ENCODE assay signal across 9 cellular contexts in the genomic region with DNA sequence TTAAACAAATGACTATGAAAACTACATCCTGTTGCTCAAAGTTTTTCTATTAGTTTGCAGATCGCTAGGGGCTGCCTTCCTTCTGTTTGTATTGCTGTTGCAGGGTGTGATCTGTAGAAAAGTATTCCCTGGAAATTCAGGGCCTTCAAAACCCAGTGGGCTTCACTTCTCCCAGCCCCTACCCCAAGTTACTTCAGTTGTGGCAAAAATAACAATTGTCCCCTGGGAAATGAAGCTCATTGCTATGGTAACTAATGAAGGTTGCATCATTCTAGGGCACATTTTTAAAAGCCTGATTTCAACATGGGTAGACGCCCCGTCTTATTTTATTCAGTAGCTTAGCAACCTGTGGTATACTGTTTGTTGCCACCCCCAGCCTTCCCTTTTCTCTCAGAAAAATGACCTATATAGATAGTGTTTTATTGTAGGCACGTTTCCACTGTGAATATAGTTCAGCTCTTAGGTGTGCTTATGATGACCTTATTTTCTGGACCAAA.
A peak's percentile ranks its signal among the peaks of the same experiment; 100 is the strongest.
DNase-seq lines count a peak whose midpoint lies in the region; ATAC-seq, FAIRE-seq and TF ChIP-seq lines count a peak whose summit lies in the region.
"Had no signal": no experiment of that assay in that cellular context is flagged by ENCODE, and none has a peak within 500 bp of the region (broad histone marks: within the 10 kb centered on the region; RNA-seq: fewer than 3 reads in every experiment).

No MANE protein-coding gene starts in this region.

- peaks cover 51% of the 10 kb centered on the region for H3K4me1 Mint-ChIP-seq in GM23338

- POLR2A ChIA-PET in endothelial cell of umbilical vein (lab: Charles Lee), result interaction anchor here (0.6 kb wide), 1 partner anchor 402 kb away, joined by 3 read pairs; no protein-coding TSS in a partner anchor

- H2AFZ ChIP-seq in GM23338 (no peak overlapping the region), endothelial cell of umbilical vein (ENCODE audit: low read depth, low read length) (no peak overlapping the region)

- peaks cover 3% of the 10 kb centered on the region for H3K27me3 Mint-ChIP-seq in GM23338 (ENCODE audit: insufficient read depth, low read depth, poor library complexity)

- H3K79me2 ChIP-seq in GM23338 (replicated peaks; ENCODE audit: insufficient read depth) (peaks cover 91% of the 10 kb centered on the region), endothelial cell of umbilical vein (ENCODE audit: control insufficient read depth, insufficient read depth, low read length) (no peaks in the 10 kb centered on the region)

- no peak for ATAC-seq in GM23338
- peak; percentile 50 to 77 (median 63) for ATAC-seq in pancreas
- ATAC-seq: foreskin keratinocyte had no signal

- H3K9me3 ChIP-seq in endothelial cell of umbilical vein (replicated peaks; ENCODE audit: control insufficient read depth, insufficient read depth, low read length) (no peaks in the 10 kb centered on the region), pancreas (no peaks in the 10 kb centered on the region), prostate gland (no peaks in the 10 kb centered on the region)

- no TSS peak for BruUV-seq in endothelial cell of umbilical vein (replicated peaks; lab: Mats Ljungman, UMichigan)

- no peak for TF ChIP-seq POLR2A in endothelial cell of umbilical vein (IDR thresholded peaks at IDR 0.05; ENCODE audit: low read depth, low read length)
- TF ChIP-seq POLR2A in prostate gland (IDR thresholded peaks at IDR 0.05), result no peak

- no peaks in the 10 kb centered on the region for H3K9me2 ChIP-seq in GM23338 (ENCODE audit: insufficient read depth)

- dilution Hi-C loops in endothelial cell of umbilical vein (cut with MboI; ENCODE audit: extremely low pct_ligation_motif_present, low sequenced_read_pairs), result no loop called here

- WGBS in pancreas, 2 donors, result 37 to 38% methylated on average over 4 of the region's 4 CpGs
- WGBS in prostate gland, result 48% methylated on average over 4 of the region's 4 CpGs

- H3K27ac Mint-ChIP-seq in GM23338, result peak overlapping the region; percentile 93

- no peaks in the 10 kb centered on the region; the same call in 2 of the 3 replicates for H3K9me3 Mint-ChIP-seq in GM23338

- H3K27ac ChIP-seq in GM23338 (ENCODE audit: low read depth), result peak overlapping the region; percentile 91
- H3K27ac ChIP-seq in endothelial cell of umbilical vein (ENCODE audit: insufficient read depth, low read depth, low read length), result peak overlapping the region; percentile 87
- peak overlapping the region in 2 of 4 donors; percentile 11 to 46 for H3K27ac ChIP-seq in pancreas
- no peak overlapping the region for H3K27ac ChIP-seq in prostate gland
- H3K27ac ChIP-seq: foreskin keratinocyte had no signal

- FAIRE-seq in endothelial cell of umbilical vein (lab: Jason Lieb, UNC), result peak; percentile 54
- FAIRE-seq in pancreas (lab: Jason Lieb, UNC), result no peak

- CTCF ChIA-PET in endothelial cell of umbilical vein (lab: Charles Lee), result interaction anchor here (0.9 to 1.3 kb wide), 4 partner anchors 24 to 87 kb away, joined by 3 read pairs; no protein-coding TSS in a partner anchor

- H3K4me2 ChIP-seq in GM23338, result peak overlapping the region; percentile 59
- no peak overlapping the region for H3K4me2 ChIP-seq in endothelial cell of umbilical vein (ENCODE audit: insufficient read depth, low read length)

- H3K9me1 ChIP-seq in endothelial cell of umbilical vein (replicated peaks; ENCODE audit: control insufficient read depth, extremely low read depth, insufficient read depth, low read length), result no peaks in the 10 kb centered on the region

- H3K9ac ChIP-seq in endothelial cell of umbilical vein (replicated peaks; ENCODE audit: extremely low read depth, insufficient read depth, low read length), result no peak overlapping the region

- H3K36me3 ChIP-seq in GM23338 (ENCODE audit: insufficient read depth) (no peaks in the 10 kb centered on the region), endothelial cell of umbilical vein (ENCODE audit: control insufficient read depth in 2 of 2, extremely low read depth in 1 of 2, insufficient read depth in 2 of 2, low read length in 2 of 2) (no peaks in the 10 kb centered on the region), pancreas (no peaks in the 10 kb centered on the region), prostate gland (no peaks in the 10 kb centered on the region)

- no peaks in the 10 kb centered on the region for H3K27me3 ChIP-seq in GM23338 (ENCODE audit: insufficient read depth)
- no peaks in the 10 kb centered on the region for H3K27me3 ChIP-seq in endothelial cell of umbilical vein (ENCODE audit: control insufficient read depth in 2 of 2, insufficient read depth in 2 of 2, low read length in 2 of 2)
- no peaks in the 10 kb centered on the region for H3K27me3 ChIP-seq in pancreas
- no peaks in the 10 kb centered on the region for H3K27me3 ChIP-seq in prostate gland (replicated peaks; ENCODE audit: insufficient read depth)
- H3K27me3 ChIP-seq: foreskin keratinocyte had no signal

- peaks cover 9% of the 10 kb centered on the region; the same call in 2 of the 3 replicates for H3K36me3 Mint-ChIP-seq in GM23338 (ENCODE audit: low read depth)

- DNase-seq in AG10803 (ENCODE audit: low read depth) (peak; percentile 91), GM23338 (ENCODE audit: low spot score) (peak; percentile 65), SKM-1 treated with dmso at 0.1 percent for 144 hours (lab: John Stamatoyannopoulos, UW; ENCODE audit: unreplicated experiment) (peak; percentile 91), endothelial cell of umbilical vein (ENCODE audit: low read depth, low spot score) (no peak), pancreas (no peak), NCI-H526 (lab: John Stamatoyannopoulos, UW) (no peak), SHP77 (lab: John Stamatoyannopoulos, UW) (no peak), prostate gland (ENCODE audit: low spot score) (no peak)

- intact Hi-C loops in endothelial cell of umbilical vein (cut with micrococcal nuclease), result loop anchor here (2.0 kb wide), 1 partner anchor 28 kb away; no protein-coding TSS in a partner anchor
- intact Hi-C loops in pancreas (cut with DNase I), result no loop called here
- intact Hi-C loops in prostate gland (cut with DNase I), result no loop called here

- no peak overlapping the region for H3K4me3 ChIP-seq in AG10803 (ENCODE audit: low read length)
- peak overlapping the region; percentile 24; the same call in 1 of the 2 replicates for H3K4me3 ChIP-seq in GM23338
- H3K4me3 ChIP-seq in endothelial cell of umbilical vein (replicated peaks in 1 of 3; ENCODE audit: insufficient read depth in 1 of 3, low read depth in 1 of 3, low read length in 3 of 3), result no peak overlapping the region
- H3K4me3 ChIP-seq in pancreas, result no peak overlapping the region
- H3K4me3 ChIP-seq in prostate gland, result no peak overlapping the region

- H4K20me1 ChIP-seq in GM23338 (replicated peaks; ENCODE audit: insufficient read depth) (no peaks in the 10 kb centered on the region), endothelial cell of umbilical vein (replicated peaks; ENCODE audit: control insufficient read depth, extremely low read depth, insufficient read depth, low read length) (no peaks in the 10 kb centered on the region)

- peaks cover 45% of the 10 kb centered on the region for H3K4me1 ChIP-seq in GM23338 (ENCODE audit: insufficient read depth)
- H3K4me1 ChIP-seq in endothelial cell of umbilical vein (ENCODE audit: control insufficient read depth, extremely low read depth, insufficient read depth, low read length), result peaks cover 28% of the 10 kb centered on the region
- H3K4me1 ChIP-seq in pancreas, result peaks cover 16 to 35% (median 20%) of the 10 kb centered on the region in 3 donors
- no peaks in the 10 kb centered on the region for H3K4me1 ChIP-seq in prostate gland (replicated peaks)

- H3F3A ChIP-seq in GM23338 (replicated peaks; ENCODE audit: low read depth), result no peaks in the 10 kb centered on the region

- peak; percentile 18; the same call in 1 of the 2 replicates for TF ChIP-seq CTCF in AG10803 (conservative IDR thresholded peaks at IDR 0.05; ENCODE audit: low read length)
- TF ChIP-seq CTCF in GM23338 (conservative IDR thresholded peaks at IDR 0.05; ENCODE audit: low read depth in 2 of 2), result no peak
- no peak for TF ChIP-seq CTCF in endothelial cell of umbilical vein (IDR thresholded peaks at IDR 0.05; ENCODE audit: extremely low read depth in 1 of 2, insufficient read depth in 1 of 2, low read depth in 1 of 2, low read length in 2 of 2)
- no peak for TF ChIP-seq CTCF in pancreas (IDR thresholded peaks at IDR 0.05)
- no peak for TF ChIP-seq CTCF in prostate gland (IDR thresholded peaks at IDR 0.05)

- H3K4me3 Mint-ChIP-seq in GM23338, result peak overlapping the region; percentile 8

TF ChIP-seq in GM23338, 12 proteins besides CTCF, POLR2A, EP300 and RAD21:
- TF ChIP-seq ZNF114 (CRISPR knock-in tag; IDR thresholded peaks at IDR 0.05), result no peak
- no peak for TF ChIP-seq STAT1 (IDR thresholded peaks at IDR 0.05; ENCODE audit: unreplicated experiment)
- 0 out of 2 replicates have a peak, but pooled peaks have one; percentile 13 for TF ChIP-seq NANOG (IDR thresholded peaks at IDR 0.05; ENCODE audit: borderline replicate concordance)

TF ChIP-seq in endothelial cell of umbilical vein, 7 proteins besides CTCF, POLR2A, EP300 and RAD21:
- TF ChIP-seq JUN (IDR thresholded peaks at IDR 0.05; ENCODE audit: borderline replicate concordance, insufficient read depth, insufficient read length, low read depth) (no peak), FOS (IDR thresholded peaks at IDR 0.05; ENCODE audit: borderline replicate concordance, insufficient read depth, low read length) (no peak), EZH2 (IDR thresholded peaks at IDR 0.05; ENCODE audit: borderline replicate concordance, low read depth, low read length, severe bottlenecking) (no peak), MYC (IDR thresholded peaks at IDR 0.05; ENCODE audit: low read depth, low read length) (no peak), GATA2 (IDR thresholded peaks at IDR 0.05; ENCODE audit: insufficient read depth, insufficient read length, low read depth, low read length) (no peak), POLR2AphosphoS5 (IDR thresholded peaks at IDR 0.05; ENCODE audit: insufficient read depth, low read depth, low read length) (no peak)
- TF ChIP-seq, protein P1, sequence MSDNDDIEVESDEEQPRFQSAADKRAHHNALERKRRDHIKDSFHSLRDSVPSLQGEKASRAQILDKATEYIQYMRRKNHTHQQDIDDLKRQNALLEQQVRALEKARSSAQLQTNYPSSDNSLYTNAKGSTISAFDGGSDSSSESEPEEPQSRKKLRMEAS (IDR thresholded peaks at IDR 0.05; ENCODE audit: insufficient read depth, insufficient read length), result no peak

Comparison
In these comparisons a context has a peak if more than half of its experiments do, and no peak if none do; other contexts are left out.
1. DNase-seq: peak in AG10803 (single experiment), GM23338 (single experiment) and SKM-1 treated with dmso at 0.1 percent for 144 hours (single experiment); none in endothelial cell of umbilical vein (single experiment), pancreas (0 of 6), NCI-H526 (0 of 2), SHP77 (0 of 2) and prostate gland (single experiment).
2. H3K27ac ChIP-seq: peak in GM23338 (single experiment) and endothelial cell of umbilical vein (single experiment); none in prostate gland (0 of 2).